In the genomic region with DNA sequence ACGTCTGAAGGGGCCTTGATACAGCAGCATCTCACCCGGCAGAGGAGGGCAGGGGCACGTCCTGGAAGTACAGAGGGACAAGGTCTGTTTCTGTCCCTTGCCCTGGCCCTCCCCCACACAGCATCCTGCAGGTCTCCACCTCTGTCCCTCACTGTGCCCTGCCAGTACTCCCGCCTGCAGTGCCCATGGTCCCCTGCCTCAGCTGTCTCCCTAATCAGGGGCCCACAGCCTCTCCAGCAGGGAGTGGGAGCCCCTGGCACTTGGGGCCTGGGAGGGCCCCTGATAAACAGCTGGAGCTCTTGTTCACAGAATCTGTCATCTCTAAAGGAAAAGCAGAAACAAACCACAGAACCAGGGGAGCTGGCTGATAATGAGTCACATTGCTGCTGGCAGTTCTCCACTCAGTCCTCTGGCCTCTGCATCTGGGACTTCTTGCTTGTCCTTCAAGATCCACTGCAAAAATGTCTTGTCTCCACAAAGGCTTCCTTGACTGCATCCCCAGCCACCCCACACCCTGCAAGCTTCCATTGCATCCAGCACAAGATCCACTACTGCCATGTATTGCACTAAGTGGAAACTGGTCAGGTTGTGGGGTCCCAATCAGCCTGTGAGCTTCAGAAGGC, we compare ENCODE assay signal across 1 cellular context.
TF ChIP-seq lines count a peak whose summit lies in the region.

No MANE protein-coding gene starts in this region.

TF ChIP-seq in IMR-90, 13 proteins besides CTCF, POLR2A, EP300 and RAD21 (continued from another document):
- TF ChIP-seq, protein P1, sequence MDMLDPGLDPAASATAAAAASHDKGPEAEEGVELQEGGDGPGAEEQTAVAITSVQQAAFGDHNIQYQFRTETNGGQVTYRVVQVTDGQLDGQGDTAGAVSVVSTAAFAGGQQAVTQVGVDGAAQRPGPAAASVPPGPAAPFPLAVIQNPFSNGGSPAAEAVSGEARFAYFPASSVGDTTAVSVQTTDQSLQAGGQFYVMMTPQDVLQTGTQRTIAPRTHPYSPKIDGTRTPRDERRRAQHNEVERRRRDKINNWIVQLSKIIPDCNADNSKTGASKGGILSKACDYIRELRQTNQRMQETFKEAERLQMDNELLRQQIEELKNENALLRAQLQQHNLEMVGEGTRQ (IDR thresholded peaks at IDR 0.05; ENCODE audit: low read depth, low read length) = no peak
